Comparison of ENCODE assay signal across 22 cellular contexts in genomic region chr20:24633521-24633920, GRCh38.
"Had no signal": no experiment of that assay in that cellular context is flagged by ENCODE, and none has a peak within 500 bp of the region (broad histone marks: within the 10 kb centered on the region; RNA-seq: fewer than 3 reads in every experiment).

No MANE protein-coding gene starts in this region.

- ATAC-seq: activated naive CD8-positive, alpha-beta T cell treated with anti-CD3 and anti-CD28 coated beads, Interleukin-2, amount 50 U/mL, for 24 hours; left lobe of liver; mucosa of descending colon; sciatic nerve; stimulated activated memory B cell treated with anti-CD40 and anti-IgM and Interleukin-4, amounts not matched to agents 10 μg/mL and 1 μg/mL and 100 μg/mL, for 72 hours; upper lobe of right lung; WTC11 had no signal

- DNase-seq: activated CD4-positive, alpha-beta memory T cell treated with anti-CD3 and anti-CD28 coated beads, Interleukin-2, amount 10 ng/mL, durations not matched to agents 7 days and 5 days; activated CD4-positive, alpha-beta T cell treated with anti-CD3 and anti-CD28 coated beads for 1 hour; activated CD4-positive, alpha-beta T cell treated with anti-CD3 and anti-CD28 coated beads, Interleukin-2, amount 10 ng/mL, durations not matched to agents 7 days and 5 days; activated naive CD8-positive, alpha-beta T cell treated with anti-CD3 and anti-CD28 coated beads, Interleukin-2, amount 50 U/mL, for 24 hours; activated T-cell treated with anti-CD3 and anti-CD28 coated beads, Interleukin-2, amount 50 U/mL, for 48 hours; amygdala; caudate nucleus; endodermal cell; hypothalamus; immature natural killer cell; mucosa of descending colon; ovary; stimulated activated CD4-positive, alpha-beta T cell treated with anti-CD3 and anti-CD28 coated beads, Interleukin-4, amount 100 ng/mL, for 4 hours; stimulated activated CD8-positive, alpha-beta memory T cell treated with anti-CD3 and anti-CD28 coated beads, Interleukin-4, amount 100 ng/mL, for 48 hours; stomach; T-helper 2 cell; thyroid gland; upper lobe of right lung had no signal
